ENCODE assay signal across 14 cellular contexts in the genomic region with DNA sequence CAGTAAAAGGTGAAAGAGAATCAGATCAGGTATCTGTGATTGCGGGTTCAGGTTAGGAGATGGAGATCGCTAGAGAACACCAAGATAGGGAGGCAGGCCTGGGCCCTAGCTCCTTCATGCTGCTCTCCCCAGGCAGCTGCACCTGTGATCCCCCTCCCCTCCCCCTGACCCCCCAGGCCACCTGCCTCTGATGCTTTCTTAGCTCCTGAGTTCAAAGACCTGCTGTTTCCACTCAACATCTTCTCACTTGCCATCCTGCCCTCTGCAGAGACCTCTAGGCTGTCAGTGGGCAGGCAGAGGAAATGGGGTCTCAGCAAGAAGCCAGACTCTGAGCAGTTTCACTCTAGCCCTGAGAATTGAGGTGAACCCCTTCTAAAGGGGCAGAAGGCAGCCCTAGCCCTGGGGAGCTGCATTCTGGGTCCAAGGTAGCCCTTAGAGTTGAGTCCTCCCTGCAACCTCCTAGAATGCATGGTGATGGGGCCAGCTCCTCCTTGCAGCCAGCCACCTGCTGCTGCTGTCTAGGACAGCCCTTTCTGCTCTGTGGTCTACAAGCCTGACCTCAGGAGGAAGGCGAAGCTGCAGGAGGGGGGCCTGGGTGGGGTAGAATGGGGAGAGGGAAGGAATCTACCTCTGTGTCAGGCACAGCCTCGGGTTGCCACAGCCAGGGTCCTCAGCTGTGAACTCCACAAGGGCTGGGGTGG. TPM values are rescaled to one million over a fixed set of nuclear protein-coding genes. Genes with fewer than 3 reads are reported as not detected.
DNase-seq lines count a peak whose midpoint lies in the region; ATAC-seq and TF ChIP-seq lines count a peak whose summit lies in the region.
"Had no signal": no experiment of that assay in that cellular context is flagged by ENCODE, and none has a peak within 500 bp of the region (broad histone marks: within the 10 kb centered on the region; RNA-seq: fewer than 3 reads in every experiment).

No MANE protein-coding gene starts in this region.

- peak overlapping the region; percentile 77 for H2AK5ac ChIP-seq in mesenchymal stem cell (ENCODE audit: low read length, severe bottlenecking)

- no peak overlapping the region for H3K23ac ChIP-seq in mesenchymal stem cell (ENCODE audit: low read length in 2 of 2)

- H3K4me1 ChIP-seq in RWPE2 (ENCODE audit: insufficient read depth, poor library complexity, severe bottlenecking) (peaks cover 45% of the 10 kb centered on the region), mesenchymal stem cell (ENCODE audit: control insufficient read depth, insufficient read depth, low read depth, low read length) (peaks cover 46% of the 10 kb centered on the region), tibial artery (peaks cover 0 to 28% (median 5%) of the 10 kb centered on the region in 4 donors)

- no peak overlapping the region for H2BK15ac ChIP-seq in mesenchymal stem cell (ENCODE audit: low read depth, poor library complexity, severe bottlenecking)

- H2BK5ac ChIP-seq in mesenchymal stem cell (ENCODE audit: low read depth, low read length, poor library complexity, severe bottlenecking) = no peak overlapping the region

- WGBS in mesenchymal stem cell = 61% methylated on average over 2 of the region's 4 CpGs

- no peaks in the 10 kb centered on the region for H3K4me1 Mint-ChIP-seq in natural killer cell
- peaks cover 0 to 2% of the 10 kb centered on the region in 2 donors for H3K4me1 Mint-ChIP-seq in natural killer cell treated with Interleukin-12 subunit alpha and Interleukin-12 subunit beta and Interleukin-15 and Interleukin-18, amount 100 ng/mL, for 72 hours (ENCODE audit: low read depth in 2 of 2)
- H3K4me1 Mint-ChIP-seq: neural crest cell had no signal

- intact Hi-C loops in natural killer cell (cut with micrococcal nuclease) (loop anchor here (1.0 kb wide), 1 partner anchor 51 kb away; no protein-coding TSS in a partner anchor), tibial artery (cut with DNase I; ENCODE audit: low total_unique reads) (no loop called here)

- H3K4ac ChIP-seq in mesenchymal stem cell (ENCODE audit: low read depth in 1 of 2, low read length in 2 of 2) = no peak overlapping the region

- peak overlapping the region; percentile 70 for H3K27ac ChIP-seq in RWPE2 (ENCODE audit: poor library complexity, severe bottlenecking)
- no peak overlapping the region for H3K27ac ChIP-seq in mesenchymal stem cell (ENCODE audit: low read length, poor library complexity, severe bottlenecking)
- H3K27ac ChIP-seq in tibial artery = no peak overlapping the region
- H3K27ac ChIP-seq: SJSA1 had no signal

- H3K4me3 Mint-ChIP-seq in natural killer cell = no peak overlapping the region
- no peak overlapping the region for H3K4me3 Mint-ChIP-seq in natural killer cell treated with Interleukin-12 subunit alpha and Interleukin-12 subunit beta and Interleukin-15 and Interleukin-18, amount 100 ng/mL, for 72 hours

- no peak overlapping the region for H2AFZ ChIP-seq in mesenchymal stem cell (ENCODE audit: low read depth, low read length)

- H3K36me3 ChIP-seq in RWPE2 (ENCODE audit: low read depth) (no peaks in the 10 kb centered on the region), mesenchymal stem cell (ENCODE audit: control insufficient read depth in 1 of 2, insufficient read depth in 2 of 2, low read depth in 1 of 2, low read length in 2 of 2) (no peaks in the 10 kb centered on the region), tibial artery (no peaks in the 10 kb centered on the region)
- H3K36me3 ChIP-seq: ascending aorta, heart right ventricle, SJSA1 had no signal

- TF ChIP-seq CTCF in natural killer cell (IDR thresholded peaks at IDR 0.05) (no peak), RWPE2 (IDR thresholded peaks at IDR 0.05; ENCODE audit: poor library complexity, severe bottlenecking) (no peak), tibial artery (IDR thresholded peaks at IDR 0.05) (no peak)

- H3K4me2 ChIP-seq in mesenchymal stem cell (ENCODE audit: low read length, poor library complexity, severe bottlenecking) = no peak overlapping the region

- ATAC-seq in natural killer cell = peak; percentile 2 to 57 (median 36)
- ATAC-seq in natural killer cell treated with Interleukin-12 subunit alpha and Interleukin-12 subunit beta and Interleukin-15 and Interleukin-18, amount 100 ng/mL, for 72 hours = no peak
- no peak for ATAC-seq in RWPE2 (ENCODE audit: low read depth)
- no peak for ATAC-seq in HG03457 (IDR thresholded peaks at IDR 0.05; ENCODE audit: unreplicated experiment)
- ATAC-seq in HG02678 (IDR thresholded peaks at IDR 0.05; ENCODE audit: unreplicated experiment) = no peak

- H4K91ac ChIP-seq in mesenchymal stem cell (ENCODE audit: low read length) = no peak overlapping the region

- H3K27ac Mint-ChIP-seq in natural killer cell = no peak overlapping the region
- no peak overlapping the region for H3K27ac Mint-ChIP-seq in natural killer cell treated with Interleukin-12 subunit alpha and Interleukin-12 subunit beta and Interleukin-15 and Interleukin-18, amount 100 ng/mL, for 72 hours

- no peak overlapping the region for H3K4me3 ChIP-seq in RWPE2 (ENCODE audit: severe bottlenecking)
- H3K4me3 ChIP-seq in mesenchymal stem cell (ENCODE audit: insufficient read depth in 1 of 2, low read depth in 1 of 2, low read length in 2 of 2) = no peak overlapping the region
- no peak overlapping the region for H3K4me3 ChIP-seq in tibial artery
- H3K4me3 ChIP-seq: ascending aorta, heart right ventricle, SJSA1 had no signal

- H4K8ac ChIP-seq in mesenchymal stem cell (ENCODE audit: low read length) = no peak overlapping the region

- DNase-seq in natural killer cell (no peak), RWPE2 (ENCODE audit: low spot score) (no peak), mesenchymal stem cell (no peak), GOT3 (lab: John Stamatoyannopoulos, UW) (no peak), tibial artery (no peak)
- no peak for DNase-seq in natural killer cell treated with Interleukin-12 subunit alpha and Interleukin-12 subunit beta and Interleukin-15 and Interleukin-18, amount 100 ng/mL, for 72 hours (ENCODE audit: low spot score)
- DNase-seq: NCI-H1048 had no signal

- H3K79me1 ChIP-seq in mesenchymal stem cell (replicated peaks; ENCODE audit: low read length, poor library complexity, severe bottlenecking) = no peaks in the 10 kb centered on the region

- H3K9me3 Mint-ChIP-seq in natural killer cell = no peaks in the 10 kb centered on the region
- H3K9me3 Mint-ChIP-seq in natural killer cell treated with Interleukin-12 subunit alpha and Interleukin-12 subunit beta and Interleukin-15 and Interleukin-18, amount 100 ng/mL, for 72 hours = no peaks in the 10 kb centered on the region
- H3K9me3 Mint-ChIP-seq: neural crest cell had no signal

- no peak overlapping the region for H3K18ac ChIP-seq in mesenchymal stem cell (ENCODE audit: low read depth in 1 of 2, low read length in 2 of 2)

- no peaks in the 10 kb centered on the region for H3K36me3 Mint-ChIP-seq in natural killer cell
- H3K36me3 Mint-ChIP-seq in natural killer cell treated with Interleukin-12 subunit alpha and Interleukin-12 subunit beta and Interleukin-15 and Interleukin-18, amount 100 ng/mL, for 72 hours = no peaks in the 10 kb centered on the region

- peak overlapping the region in 1 of 2 experiments; percentile 5 for H3K14ac ChIP-seq in mesenchymal stem cell (ENCODE audit: low read length in 2 of 2)

- no peaks in the 10 kb centered on the region for H3K27me3 ChIP-seq in RWPE2 (ENCODE audit: insufficient read depth, poor library complexity, severe bottlenecking)
- no peaks in the 10 kb centered on the region for H3K27me3 ChIP-seq in mesenchymal stem cell (ENCODE audit: control insufficient read depth in 1 of 2, insufficient read depth in 1 of 2, low read length in 2 of 2)
- no peaks in the 10 kb centered on the region for H3K27me3 ChIP-seq in tibial artery
- H3K27me3 ChIP-seq: ascending aorta, heart right ventricle, SJSA1 had no signal

- H2BK120ac ChIP-seq in mesenchymal stem cell (ENCODE audit: low read depth, low read length) = no peak overlapping the region

- H3K9ac ChIP-seq in mesenchymal stem cell (ENCODE audit: low read length) = no peak overlapping the region

- H3K27me3 Mint-ChIP-seq in natural killer cell (ENCODE audit: low read depth in 2 of 2) = peaks cover 4 to 5% of the 10 kb centered on the region in 2 donors
- peaks cover 0 to 5% of the 10 kb centered on the region in 2 donors for H3K27me3 Mint-ChIP-seq in natural killer cell treated with Interleukin-12 subunit alpha and Interleukin-12 subunit beta and Interleukin-15 and Interleukin-18, amount 100 ng/mL, for 72 hours

- H2BK12ac ChIP-seq in mesenchymal stem cell (ENCODE audit: low read length in 2 of 2) = no peak overlapping the region

- H3K9me3 ChIP-seq in RWPE2 (ENCODE audit: severe bottlenecking) = no peaks in the 10 kb centered on the region
- no peaks in the 10 kb centered on the region for H3K9me3 ChIP-seq in mesenchymal stem cell (ENCODE audit: control insufficient read depth, low read length)
- H3K9me3 ChIP-seq in tibial artery = no peaks in the 10 kb centered on the region
- H3K9me3 ChIP-seq: ascending aorta, heart right ventricle, SJSA1 had no signal

RNA-seq across cellular contexts. Expression of a gene that starts 6.4 kb away (rescaled TPM):
- total RNA-seq in natural killer cell = 1 to 10 TPM; 2.0 to 4.4 (median 3.4) TPM
- 1 to 10 TPM; 5.1 to 9.8 TPM for total RNA-seq in natural killer cell treated with Interleukin-12 subunit alpha and Interleukin-12 subunit beta and Interleukin-15 and Interleukin-18, amount 100 ng/mL, for 72 hours
- polyA plus RNA-seq in mesenchymal stem cell (2013, experiment 1 of 2) = 8.4 TPM
- 8.3 TPM for polyA plus RNA-seq in mesenchymal stem cell (2013, experiment 2 of 2)

RNA-seq across cellular contexts. Expression of a gene that starts 8.0 kb away (rescaled TPM):
- total RNA-seq in natural killer cell = under 1 TPM; 0.23 to 0.73 (median 0.49) TPM
- total RNA-seq in natural killer cell treated with Interleukin-12 subunit alpha and Interleukin-12 subunit beta and Interleukin-15 and Interleukin-18, amount 100 ng/mL, for 72 hours = under 1 TPM; 0.19 to 0.25 TPM
- 1.2 TPM for polyA plus RNA-seq in mesenchymal stem cell (2013, experiment 1 of 2)
- 1.2 TPM for polyA plus RNA-seq in mesenchymal stem cell (2013, experiment 2 of 2)

RNA-seq across cellular contexts. Expression of a gene that starts 41.4 kb away (rescaled TPM):
- total RNA-seq in natural killer cell = under 1 TPM; 0.20 to 0.41 (median 0.24) TPM
- not detected for total RNA-seq in natural killer cell treated with Interleukin-12 subunit alpha and Interleukin-12 subunit beta and Interleukin-15 and Interleukin-18, amount 100 ng/mL, for 72 hours
- not detected for polyA plus RNA-seq in mesenchymal stem cell (2013, experiment 1 of 2)
- polyA plus RNA-seq in mesenchymal stem cell (2013, experiment 2 of 2) = not detected
- total RNA-seq: ascending aorta, H7, neural crest cell, SJSA1 had no signal

RNA-seq across cellular contexts. Expression of a gene that starts 53.1 kb away (rescaled TPM):
- total RNA-seq in natural killer cell = 100 to 1,000 TPM; 141 to 235 (median 147) TPM
- total RNA-seq in natural killer cell treated with Interleukin-12 subunit alpha and Interleukin-12 subunit beta and Interleukin-15 and Interleukin-18, amount 100 ng/mL, for 72 hours = 100 to 1,000 TPM; 127 to 176 TPM
- 50.4 TPM for polyA plus RNA-seq in mesenchymal stem cell (2013, experiment 1 of 2)
- polyA plus RNA-seq in mesenchymal stem cell (2013, experiment 2 of 2) = 47.9 TPM

Comparison
In these comparisons a context has a peak if more than half of its experiments do, and no peak if none do; other contexts are left out.
1. ATAC-seq: peak in natural killer cell (3 of 3); none in natural killer cell treated with Interleukin-12 subunit alpha and Interleukin-12 subunit beta and Interleukin-15 and Interleukin-18, amount 100 ng/mL, for 72 hours (0 of 2), RWPE2 (single experiment), HG03457 (single experiment) and HG02678 (single experiment).